In genomic region chr16:49617016-49617569, GRCh38 we compare ENCODE assay signal across 24 cellular contexts.
A peak's percentile ranks its signal among the peaks of the same experiment; 100 is the strongest.
DNase-seq lines count a peak whose midpoint lies in the region; ATAC-seq, FAIRE-seq and TF ChIP-seq lines count a peak whose summit lies in the region.
"Had no signal": no experiment of that assay in that cellular context is flagged by ENCODE, and none has a peak within 500 bp of the region (broad histone marks: within the 10 kb centered on the region; RNA-seq: fewer than 3 reads in every experiment).

No MANE protein-coding gene starts in this region.

- H3K27me3 ChIP-seq in H1 (replicated peaks in 1 of 4; ENCODE audit: control insufficient read depth in 3 of 4, extremely low read depth in 1 of 4, insufficient read depth in 3 of 4, low read length in 3 of 4) (no peaks in the 10 kb centered on the region), esophagus squamous epithelium (no peaks in the 10 kb centered on the region)
- H3K27me3 ChIP-seq: BLaER1, MG63, SJCRH30 had no signal

- no peaks in the 10 kb centered on the region for H3K36me3 Mint-ChIP-seq in natural killer cell treated with Interleukin-12 subunit alpha and Interleukin-12 subunit beta and Interleukin-15 and Interleukin-18, amount 100 ng/mL, for 72 hours
- H3K36me3 Mint-ChIP-seq: CD4-positive, CD25-positive, alpha-beta regulatory T cell had no signal

- H3K4me3 Mint-ChIP-seq in natural killer cell treated with Interleukin-12 subunit alpha and Interleukin-12 subunit beta and Interleukin-15 and Interleukin-18, amount 100 ng/mL, for 72 hours = no peak overlapping the region
- H3K4me3 Mint-ChIP-seq: CD4-positive, CD25-positive, alpha-beta regulatory T cell had no signal

- no peak overlapping the region for H3K4me2 ChIP-seq in H1 (ENCODE audit: insufficient read depth in 1 of 2, low read depth in 2 of 2, low read length in 2 of 2)
- H3K4me2 ChIP-seq: BLaER1 had no signal

- no peak overlapping the region for H4K8ac ChIP-seq in H1 (ENCODE audit: extremely low read depth, insufficient read depth, low read length)

- H3K9ac ChIP-seq in H1 (replicated peaks in 1 of 4; ENCODE audit: extremely low read depth in 1 of 4, low read depth in 3 of 4, low read length in 3 of 4) = no peak overlapping the region
- H3K9ac ChIP-seq: BLaER1 had no signal

- CTCF ChIA-PET in H1 (lab: Charles Lee; ENCODE audit: partially characterized antibody) = interaction anchor here (1.1 to 1.2 kb wide), 3 partner anchors 61 to 123 kb away, joined by 3 read pairs; no protein-coding TSS in a partner anchor

- no peaks in the 10 kb centered on the region for H3K4me1 Mint-ChIP-seq in natural killer cell treated with Interleukin-12 subunit alpha and Interleukin-12 subunit beta and Interleukin-15 and Interleukin-18, amount 100 ng/mL, for 72 hours (ENCODE audit: low read depth in 2 of 2)
- H3K4me1 Mint-ChIP-seq: CD4-positive, CD25-positive, alpha-beta regulatory T cell had no signal

- H2BK5ac ChIP-seq in H1 (ENCODE audit: low read depth, low read length) = peak overlapping the region; percentile 11; the same call in 1 of the 2 replicates

- TF ChIP-seq EP300 in H1 (IDR thresholded peaks at IDR 0.05; ENCODE audit: borderline replicate concordance in 1 of 2, low read depth in 2 of 2, low read length in 2 of 2) = no peak

- no peak overlapping the region for H4K5ac ChIP-seq in H1 (ENCODE audit: insufficient read length, low read depth, low read length)

- H3K23me2 ChIP-seq in H1 (ENCODE audit: low read depth, low read length) = peaks cover 6% of the 10 kb centered on the region

- no peak overlapping the region for H3K27ac Mint-ChIP-seq in natural killer cell treated with Interleukin-12 subunit alpha and Interleukin-12 subunit beta and Interleukin-15 and Interleukin-18, amount 100 ng/mL, for 72 hours
- H3K27ac Mint-ChIP-seq: CD4-positive, CD25-positive, alpha-beta regulatory T cell had no signal

- POLR2A ChIA-PET in H1 (lab: Charles Lee; ENCODE audit: partially characterized antibody) = no interaction called here

- H3K27me3 Mint-ChIP-seq in natural killer cell treated with Interleukin-12 subunit alpha and Interleukin-12 subunit beta and Interleukin-15 and Interleukin-18, amount 100 ng/mL, for 72 hours = peaks cover 5 to 9% of the 10 kb centered on the region in 2 donors
- H3K27me3 Mint-ChIP-seq: CD4-positive, CD25-positive, alpha-beta regulatory T cell had no signal

- H2BK20ac ChIP-seq in H1 (ENCODE audit: low read length) = no peak overlapping the region

- no peak for TF ChIP-seq RAD21 in H1 (IDR thresholded peaks at IDR 0.05 in 1 of 2, conservative IDR thresholded peaks at IDR 0.05 in 1 of 2; ENCODE audit: low read depth in 2 of 2, low read length in 2 of 2)

- H3K4me3 ChIP-seq in H1 (ENCODE audit: extremely low read depth in 1 of 4, insufficient read depth in 2 of 4, low read depth in 3 of 4, low read length in 4 of 4) (no peak overlapping the region), esophagus squamous epithelium (no peak overlapping the region)
- H3K4me3 ChIP-seq: BLaER1, MG63, SJCRH30 had no signal

- intact Hi-C loops in cardiac septum (cut with DNase I) = no loop called here
- intact Hi-C loops in Right ventricle myocardium inferior (cut with DNase I) = no loop called here
- intact Hi-C loops in esophagus squamous epithelium (cut with DNase I) = no loop called here

- H4K20me1 ChIP-seq in H1 (replicated peaks in 1 of 2; ENCODE audit: control insufficient read depth in 1 of 2, insufficient read depth in 2 of 2, low read length in 2 of 2) = peaks cover 0 to 2% of the 10 kb centered on the region in 2 experiments

- WGBS in H1 (ENCODE audit: extremely low coverage in 1 of 2, insufficient coverage in 1 of 2, insufficient read length in 1 of 2, insufficient replicate concordance in 2 of 2, low coverage in 1 of 2, low lambda C conversion rate in 2 of 2, missing lambda C conversion rate in 1 of 2), 2 experiments = 85% methylated on average over 4 of the region's 4 CpGs; no CpG with 5 or more reads in 1 of the 2 experiments
- WGBS in esophagus squamous epithelium, 2 donors = 77 to 100% methylated on average over 1 of the region's 4 CpGs

- no peak overlapping the region for H2BK15ac ChIP-seq in H1 (ENCODE audit: low read length)

- no peaks in the 10 kb centered on the region for H3K9me3 ChIP-seq in H1 (ENCODE audit: insufficient read depth in 2 of 2, low read depth in 1 of 2, low read length in 1 of 2)
- H3K9me3 ChIP-seq in esophagus squamous epithelium = no peaks in the 10 kb centered on the region
- H3K9me3 ChIP-seq: MG63, SJCRH30 had no signal

- H3K18ac ChIP-seq in H1 (ENCODE audit: extremely low read depth, low read length) = no peak overlapping the region

- H3K79me2 ChIP-seq in H1 (ENCODE audit: control insufficient read depth in 1 of 2, insufficient read depth in 2 of 2, low read length in 2 of 2) = no peaks in the 10 kb centered on the region; a peak in 1 of 4 replicates

- no peak overlapping the region for H4K91ac ChIP-seq in H1 (replicated peaks; ENCODE audit: insufficient read length, low read length)

- TF ChIP-seq POLR2A in H1 (IDR thresholded peaks at IDR 0.05; ENCODE audit: control extremely low read depth in 1 of 2, low read depth in 2 of 2, low read length in 2 of 2) (no peak), esophagus squamous epithelium (IDR thresholded peaks at IDR 0.05) (no peak)

- peaks cover 0 to 13% (median 10%) of the 10 kb centered on the region in 4 experiments; a peak in 6 of 7 replicates for H3K4me1 ChIP-seq in H1 (replicated peaks in 1 of 4; ENCODE audit: control insufficient read depth in 3 of 4, insufficient read depth in 4 of 4, low read length in 3 of 4)
- peaks cover 0 to 18% (median 11%) of the 10 kb centered on the region in 3 donors for H3K4me1 ChIP-seq in esophagus squamous epithelium

- H3K14ac ChIP-seq in H1 (ENCODE audit: insufficient read length) = no peak overlapping the region

- no peak for TF ChIP-seq CTCF in H1 (IDR thresholded peaks at IDR 0.05; ENCODE audit: control extremely low read depth in 1 of 3, insufficient read depth in 1 of 3, low read depth in 1 of 3, low read length in 3 of 3)
- no peak for TF ChIP-seq CTCF in esophagus squamous epithelium (IDR thresholded peaks at IDR 0.05)

- H3K23ac ChIP-seq in H1 (ENCODE audit: insufficient read length) = no peak overlapping the region

- no peaks in the 10 kb centered on the region for H3K9me3 Mint-ChIP-seq in natural killer cell treated with Interleukin-12 subunit alpha and Interleukin-12 subunit beta and Interleukin-15 and Interleukin-18, amount 100 ng/mL, for 72 hours
- H3K9me3 Mint-ChIP-seq: CD4-positive, CD25-positive, alpha-beta regulatory T cell had no signal

- H3K36me3 ChIP-seq in H1 (ENCODE audit: control insufficient read depth in 2 of 4, insufficient read depth in 4 of 4, low read length in 3 of 4) (no peaks in the 10 kb centered on the region), esophagus squamous epithelium (no peaks in the 10 kb centered on the region)
- H3K36me3 ChIP-seq: MG63, SJCRH30 had no signal

- H2BK12ac ChIP-seq in H1 (ENCODE audit: low read depth, low read length) = no peak overlapping the region

- no peak overlapping the region for H2AFZ ChIP-seq in H1 (ENCODE audit: low read length)

- peaks cover 4% of the 10 kb centered on the region; the same call in 1 of the 2 replicates for H3K79me1 ChIP-seq in H1 (ENCODE audit: low read depth, low read length)

- DNase-seq in cardiac septum (ENCODE audit: low spot score) (peak; percentile 41), Right ventricle myocardium inferior (ENCODE audit: missing footprints) (no peak), H1 (ENCODE audit: low read depth in 1 of 2, low spot score in 2 of 2) (peak in 1 of 2 experiments; percentile 29), ureter (ENCODE audit: low spot score) (peak; percentile 34), NCI-H345 (lab: John Stamatoyannopoulos, UW) (no peak), esophagus squamous epithelium (lab: John Stamatoyannopoulos, UW) (no peak)
- peak; percentile 15 for DNase-seq in natural killer cell treated with Interleukin-12 subunit alpha and Interleukin-12 subunit beta and Interleukin-15 and Interleukin-18, amount 100 ng/mL, for 72 hours (ENCODE audit: low spot score)
- DNase-seq: CD4-positive, CD25-positive, alpha-beta regulatory T cell; GOT3; KG1; MG63; NCI-H1694 treated with DMSO at 0.1 percent for 48 hours; NCI-H2081; NCI-H2171; NCI-H226; NCI-H510A treated with DMSO at 0.1 percent for 48 hours; SJCRH30 had no signal

- H2BK120ac ChIP-seq in H1 (replicated peaks; ENCODE audit: low read depth, low read length) = no peak overlapping the region

- H3K27ac ChIP-seq in H1 (ENCODE audit: low read depth, low read length) = no peak overlapping the region
- H3K27ac ChIP-seq in esophagus squamous epithelium = no peak overlapping the region
- H3K27ac ChIP-seq: BLaER1, SJCRH30 had no signal

- no peak for FAIRE-seq in H1 (lab: Jason Lieb, UNC)
- FAIRE-seq: A204.1, D721Med, RCC 7860 had no signal

- ATAC-seq in Right ventricle myocardium inferior = no peak
- ATAC-seq in natural killer cell treated with Interleukin-12 subunit alpha and Interleukin-12 subunit beta and Interleukin-15 and Interleukin-18, amount 100 ng/mL, for 72 hours = no peak
- ATAC-seq in GM19455 (IDR thresholded peaks at IDR 0.05; ENCODE audit: unreplicated experiment) = no peak
- ATAC-seq: HCT116, SK-N-SH treated with all-trans-retinoic acid at 6 μM for 48 hours had no signal

- no peak overlapping the region for H2AK5ac ChIP-seq in H1 (ENCODE audit: low read depth, low read length)

- no peak overlapping the region for H3K56ac ChIP-seq in H1 (replicated peaks; ENCODE audit: insufficient read length, low read depth, low read length)

- H3K4ac ChIP-seq in H1 (replicated peaks; ENCODE audit: insufficient read length, low read depth, low read length) = no peak overlapping the region

TF ChIP-seq in H1, 55 proteins besides CTCF, POLR2A, EP300 and RAD21 (continues in another document):
- TF ChIP-seq RBBP5 (IDR thresholded peaks at IDR 0.05; ENCODE audit: borderline replicate concordance, low read depth, low read length) = no peak
- no peak for TF ChIP-seq NANOG (IDR thresholded peaks at IDR 0.05; ENCODE audit: insufficient read depth, low read depth, low read length, poor library complexity, severe bottlenecking)
- TF ChIP-seq TAF1 (IDR thresholded peaks at IDR 0.05; ENCODE audit: low read depth, low read length) = no peak
- no peak for TF ChIP-seq HDAC6 (IDR thresholded peaks at IDR 0.05; ENCODE audit: low read depth, low read length)
- TF ChIP-seq RNF2 (IDR thresholded peaks at IDR 0.05; ENCODE audit: borderline replicate concordance, low read depth, low read length, missing control alignments, poor library complexity, severe bottlenecking) = no peak
- no peak for TF ChIP-seq JUN (IDR thresholded peaks at IDR 0.05; ENCODE audit: low read depth, low read length)
- TF ChIP-seq MAFK (IDR thresholded peaks at IDR 0.05; ENCODE audit: low read depth, low read length) = no peak
- no peak for TF ChIP-seq RXRA (IDR thresholded peaks at IDR 0.05; ENCODE audit: insufficient read depth, low read depth, low read length)
- TF ChIP-seq POU5F1 (IDR thresholded peaks at IDR 0.05; ENCODE audit: low read depth, low read length) = no peak
- no peak for TF ChIP-seq CTBP2 (IDR thresholded peaks at IDR 0.05; ENCODE audit: borderline replicate concordance, insufficient read depth, insufficient read length, low read length)
- no peak for TF ChIP-seq SRF (IDR thresholded peaks at IDR 0.05; ENCODE audit: low read depth, low read length)

Comparison
In these comparisons a context has a peak if more than half of its experiments do, and no peak if none do; other contexts are left out.
1. DNase-seq: peak in cardiac septum (single experiment), natural killer cell treated with Interleukin-12 subunit alpha and Interleukin-12 subunit beta and Interleukin-15 and Interleukin-18, amount 100 ng/mL, for 72 hours (single experiment) and ureter (single experiment); none in Right ventricle myocardium inferior (single experiment), NCI-H345 (single experiment) and esophagus squamous epithelium (single experiment).